32 cellular contexts compared by ENCODE assay signal in the genomic region with DNA sequence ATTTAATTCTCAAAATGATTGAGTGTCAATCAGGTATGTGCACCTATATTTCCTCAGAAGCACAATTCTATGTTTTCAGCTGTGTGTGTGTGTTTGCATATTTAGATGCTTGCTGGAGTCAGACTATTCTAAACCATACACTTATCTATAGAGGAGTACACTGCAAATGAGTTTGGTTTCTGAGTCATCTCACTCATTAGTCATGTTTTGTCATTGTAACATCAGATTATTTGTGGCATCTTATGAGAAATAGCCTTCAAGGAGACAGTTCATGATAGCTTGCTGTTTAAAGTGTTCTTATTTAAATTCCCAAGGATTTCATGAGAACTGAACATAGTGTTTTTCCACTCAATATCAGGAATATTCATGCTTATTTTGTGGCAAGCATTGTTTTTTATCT.
"Had no signal": no experiment of that assay in that cellular context is flagged by ENCODE, and none has a peak within 500 bp of the region (broad histone marks: within the 10 kb centered on the region; RNA-seq: fewer than 3 reads in every experiment).

No MANE protein-coding gene starts in this region.

- DNase-seq: kidney glomerular epithelial cell; left cardiac atrium; lower lobe of right lung; mammary epithelial cell; mesendoderm; naive B cell; natural killer cell; nephron progenitor cell; occipital lobe; psoas muscle; right lobe of liver; stimulated activated CD4-positive, alpha-beta T cell treated with anti-CD3 and anti-CD28 coated beads, Interleukin-1b, Interleukin-23, amount 100 ng/mL, for 48 hours; stimulated activated CD4-positive, alpha-beta T cell treated with anti-CD3 and anti-CD28 coated beads, Interleukin-2, amount 100 ng/mL, for 48 hours; stimulated activated CD4-positive, alpha-beta T cell treated with anti-CD3 and anti-CD28 coated beads, Interleukin-4, amount 100 ng/mL, for 4 hours; stimulated activated CD8-positive, alpha-beta memory T cell treated with anti-CD3 and anti-CD28 coated beads, Interleukin-4, amount 100 ng/mL, for 48 hours; stimulated activated naive CD4-positive, alpha-beta T cell treated with Interleukin-2 at 50 U/mL for 16 hours; stimulated activated naive CD8-positive, alpha-beta T cell treated with anti-CD3 and anti-CD28 coated beads, Interleukin-15, amount 100 ng/mL, for 72 hours; substantia nigra; testis; thyroid gland; trophoblast cell; upper lobe of right lung had no signal

- H3K4me1 ChIP-seq: lower lobe of right lung, neural progenitor cell, parathyroid adenoma, psoas muscle, right atrium auricular region, right lobe of liver, testis, thyroid gland, upper lobe of right lung had no signal

- H3K27ac ChIP-seq: hepatocyte, lower lobe of right lung, neural progenitor cell, neutrophil, parathyroid adenoma, psoas muscle, right atrium auricular region, right lobe of liver, testis, thyroid gland, upper lobe of right lung had no signal

- H3K36me3 ChIP-seq: lower lobe of right lung, neural progenitor cell, neutrophil, right atrium auricular region, right lobe of liver, thyroid gland, upper lobe of right lung had no signal

- FAIRE-seq: keratinocyte, urothelium cell line had no signal

- H3K9me3 ChIP-seq: lower lobe of right lung, neutrophil, psoas muscle, right atrium auricular region, right lobe of liver, testis, thyroid gland, upper lobe of right lung had no signal

- H3K27me3 ChIP-seq: hepatocyte, neural progenitor cell, neutrophil, right atrium auricular region, right lobe of liver, testis, thyroid gland, upper lobe of right lung had no signal

- H3K4me3 ChIP-seq: hepatocyte, lower lobe of right lung, neural progenitor cell, psoas muscle, right atrium auricular region, right lobe of liver, smooth muscle cell, testis, thyroid gland, upper lobe of right lung had no signal

- ATAC-seq: left cardiac atrium; left lobe of liver; lower lobe of right lung; natural killer cell; psoas muscle; right lobe of liver; stimulated activated memory B cell treated with anti-CD40 and anti-IgM and Interleukin-4, amounts not matched to agents 10 μg/mL and 1 μg/mL and 100 μg/mL, for 72 hours; stimulated activated naive CD8-positive, alpha-beta T cell treated with anti-CD3 and anti-CD28 coated beads, Interleukin-15, amount 100 ng/mL, for 72 hours; upper lobe of right lung had no signal
